Comparison of ENCODE assay signal across 14 cellular contexts in the genomic region with DNA sequence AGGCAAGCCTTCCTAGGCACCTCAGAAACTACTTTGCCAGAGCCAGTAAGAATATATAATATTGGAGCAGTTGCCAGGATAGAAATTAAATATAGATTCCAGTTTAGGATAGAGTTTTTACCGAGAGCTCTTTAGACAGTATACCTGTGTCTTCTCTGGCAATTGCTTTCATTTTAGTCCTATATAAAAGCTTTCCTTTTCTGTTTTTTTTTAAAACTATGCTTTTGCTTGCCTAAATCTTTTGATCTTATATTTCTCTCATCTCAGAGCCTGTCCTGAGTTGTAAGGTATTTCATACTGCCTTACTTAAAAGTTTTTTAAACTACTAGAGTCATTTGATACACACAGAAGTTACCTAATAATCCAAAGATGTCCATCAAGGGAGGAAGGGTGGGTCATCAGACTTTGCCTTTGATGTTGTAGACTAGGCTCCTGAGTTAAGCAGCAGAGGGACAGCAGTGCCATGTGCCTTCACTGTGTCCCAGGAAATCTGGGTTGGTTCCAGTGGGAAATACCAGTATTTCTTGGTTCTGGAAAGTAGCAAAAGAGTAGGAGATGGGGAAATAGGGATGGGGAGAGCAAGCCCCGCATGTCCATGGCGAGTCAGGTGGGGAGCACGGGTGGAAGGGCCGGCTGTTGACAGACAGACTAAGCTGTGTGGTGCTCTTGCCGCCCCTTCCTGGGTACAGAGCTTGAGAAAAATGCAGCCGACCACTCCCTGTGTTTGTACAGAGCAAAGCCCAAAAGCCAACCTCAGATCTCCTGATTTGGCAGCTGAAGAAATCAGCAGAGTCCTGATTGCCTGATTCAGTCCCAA. TPM values are rescaled to one million over a fixed set of nuclear protein-coding genes. Genes with fewer than 3 reads are reported as not detected.
A peak's percentile ranks its signal among the peaks of the same experiment; 100 is the strongest.
DNase-seq lines count a peak whose midpoint lies in the region; ATAC-seq and TF ChIP-seq lines count a peak whose summit lies in the region.
"Had no signal": no experiment of that assay in that cellular context is flagged by ENCODE, and none has a peak within 500 bp of the region (broad histone marks: within the 10 kb centered on the region; RNA-seq: fewer than 3 reads in every experiment).

No MANE protein-coding gene starts in this region.

- H3K79me1 ChIP-seq in mesenchymal stem cell (replicated peaks; ENCODE audit: low read length, poor library complexity, severe bottlenecking) = peaks cover 6% of the 10 kb centered on the region

- intact Hi-C loops in testis (cut with DNase I; ENCODE audit: low total_unique reads) = no loop called here

- H3K4me1 ChIP-seq in mesenchymal stem cell (ENCODE audit: control insufficient read depth, insufficient read depth, low read depth, low read length) (peaks cover 1% of the 10 kb centered on the region), tibial nerve (peaks cover 0 to 25% (median 8%) of the 10 kb centered on the region in 4 donors), testis (peaks cover 12% of the 10 kb centered on the region)

- H3K4me3 Mint-ChIP-seq in activated naive CD4-positive, alpha-beta T cell treated with anti-CD3 and anti-CD28 coated beads, Interleukin-2, amount 50 U/mL, for 24 hours = peak overlapping the region; percentile 68
- H3K4me3 Mint-ChIP-seq in activated T-helper 17 cell treated with anti-CD3 and anti-CD28 coated beads, Interleukin-2, amount 50 U/mL, for 72 hours = peak overlapping the region; percentile 45
- H3K4me3 Mint-ChIP-seq: activated B cell treated with CpG ODN at 0.5 μM for 24 hours, type B pancreatic cell had no signal

- no peak overlapping the region for H2AK5ac ChIP-seq in mesenchymal stem cell (ENCODE audit: low read length, severe bottlenecking)

- no peak for TF ChIP-seq EP300 in tibial nerve (IDR thresholded peaks at IDR 0.05)

- H4K91ac ChIP-seq in mesenchymal stem cell (ENCODE audit: low read length) = no peak overlapping the region

- peak overlapping the region in 1 of 2 experiments; percentile 23 for H3K4me3 ChIP-seq in mesenchymal stem cell (ENCODE audit: insufficient read depth in 1 of 2, low read depth in 1 of 2, low read length in 2 of 2)
- no peak overlapping the region for H3K4me3 ChIP-seq in tibial nerve
- H3K4me3 ChIP-seq in testis = no peak overlapping the region
- no peak overlapping the region for H3K4me3 ChIP-seq in H7 (ENCODE audit: insufficient read depth, low read depth, low read length)

- TF ChIP-seq CTCF in tibial nerve (IDR thresholded peaks at IDR 0.05) (no peak), testis (IDR thresholded peaks at IDR 0.05) (no peak)

- H3K23ac ChIP-seq in mesenchymal stem cell (ENCODE audit: low read length in 2 of 2) = no peak overlapping the region

- H3K4me2 ChIP-seq in mesenchymal stem cell (ENCODE audit: low read length, poor library complexity, severe bottlenecking) = no peak overlapping the region

- H3K9ac ChIP-seq in mesenchymal stem cell (ENCODE audit: low read length) = peak overlapping the region; percentile 67

- no peak overlapping the region for H2AFZ ChIP-seq in mesenchymal stem cell (ENCODE audit: low read depth, low read length)

- no peak overlapping the region for H2BK5ac ChIP-seq in mesenchymal stem cell (ENCODE audit: low read depth, low read length, poor library complexity, severe bottlenecking)

- ATAC-seq in activated T-helper 17 cell treated with anti-CD3 and anti-CD28 coated beads, Interleukin-2, amount 50 U/mL, for 72 hours (replicated peaks) = no peak

- H2BK15ac ChIP-seq in mesenchymal stem cell (ENCODE audit: low read depth, poor library complexity, severe bottlenecking) = no peak overlapping the region

- H3K36me3 ChIP-seq in mesenchymal stem cell (ENCODE audit: control insufficient read depth in 1 of 2, insufficient read depth in 2 of 2, low read depth in 1 of 2, low read length in 2 of 2) = peaks cover 48 to 54% of the 10 kb centered on the region in 2 experiments
- H3K36me3 ChIP-seq in tibial nerve = peaks cover 0 to 69% (median 4%) of the 10 kb centered on the region in 3 donors
- H3K36me3 ChIP-seq in testis (ENCODE audit: low read depth, missing control alignments) = no peaks in the 10 kb centered on the region
- H3K36me3 ChIP-seq in H7 (replicated peaks; ENCODE audit: control insufficient read depth, insufficient read depth, low read length) = peaks cover 17% of the 10 kb centered on the region

- H3K9me3 Mint-ChIP-seq in activated naive CD4-positive, alpha-beta T cell treated with anti-CD3 and anti-CD28 coated beads, Interleukin-2, amount 50 U/mL, for 24 hours = no peaks in the 10 kb centered on the region
- H3K9me3 Mint-ChIP-seq in activated T-helper 17 cell treated with anti-CD3 and anti-CD28 coated beads, Interleukin-2, amount 50 U/mL, for 72 hours = no peaks in the 10 kb centered on the region
- H3K9me3 Mint-ChIP-seq: activated B cell treated with CpG ODN at 0.5 μM for 24 hours, type B pancreatic cell had no signal

- no peak overlapping the region for H4K8ac ChIP-seq in mesenchymal stem cell (ENCODE audit: low read length)

- no peak overlapping the region for H2BK120ac ChIP-seq in mesenchymal stem cell (ENCODE audit: low read depth, low read length)

- H3K27ac ChIP-seq in mesenchymal stem cell (ENCODE audit: low read length, poor library complexity, severe bottlenecking) = no peak overlapping the region
- H3K27ac ChIP-seq in tibial nerve = peak overlapping the region; percentile 37 to 96 (median 83)
- peak overlapping the region in 1 of 2 donors; percentile 70 for H3K27ac ChIP-seq in testis

- peak overlapping the region in 1 of 2 experiments; percentile 68 for H3K4ac ChIP-seq in mesenchymal stem cell (ENCODE audit: low read depth in 1 of 2, low read length in 2 of 2)

- H2BK12ac ChIP-seq in mesenchymal stem cell (ENCODE audit: low read length in 2 of 2) = no peak overlapping the region

- H3K27ac Mint-ChIP-seq in activated naive CD4-positive, alpha-beta T cell treated with anti-CD3 and anti-CD28 coated beads, Interleukin-2, amount 50 U/mL, for 24 hours = peak overlapping the region; percentile 92
- peak overlapping the region; percentile 69 for H3K27ac Mint-ChIP-seq in activated T-helper 17 cell treated with anti-CD3 and anti-CD28 coated beads, Interleukin-2, amount 50 U/mL, for 72 hours
- H3K27ac Mint-ChIP-seq: activated B cell treated with CpG ODN at 0.5 μM for 24 hours, type B pancreatic cell had no signal

- TF ChIP-seq POLR2A in tibial nerve (IDR thresholded peaks at IDR 0.05) (no peak), testis (IDR thresholded peaks at IDR 0.05) (no peak)

- H3K18ac ChIP-seq in mesenchymal stem cell (ENCODE audit: low read depth in 1 of 2, low read length in 2 of 2) = no peak overlapping the region

- DNase-seq in activated naive CD4-positive, alpha-beta T cell (lab: John Stamatoyannopoulos, UW) = no peak
- DNase-seq in mesenchymal stem cell (peak; percentile 20), tibial nerve (ENCODE audit: low spot score in 2 of 2) (no peak), testis (no peak), NCI-H82 (lab: John Stamatoyannopoulos, UW) (no peak), H7 (no peak)
- DNase-seq: activated B cell treated with CpG ODN at 0.5 μM for 24 hours, NCI-H1417 treated with DMSO at 0.1 percent for 48 hours, NCI-H69, SHP77 had no signal

- H3K27me3 ChIP-seq in mesenchymal stem cell (ENCODE audit: control insufficient read depth in 1 of 2, insufficient read depth in 1 of 2, low read length in 2 of 2) = no peaks in the 10 kb centered on the region
- H3K27me3 ChIP-seq in tibial nerve = no peaks in the 10 kb centered on the region
- no peaks in the 10 kb centered on the region for H3K27me3 ChIP-seq in testis
- no peaks in the 10 kb centered on the region for H3K27me3 ChIP-seq in H7 (ENCODE audit: control insufficient read depth, insufficient read depth, low read length)

- no peaks in the 10 kb centered on the region for H3K27me3 Mint-ChIP-seq in activated naive CD4-positive, alpha-beta T cell treated with anti-CD3 and anti-CD28 coated beads, Interleukin-2, amount 50 U/mL, for 24 hours
- H3K27me3 Mint-ChIP-seq in activated T-helper 17 cell treated with anti-CD3 and anti-CD28 coated beads, Interleukin-2, amount 50 U/mL, for 72 hours = no peaks in the 10 kb centered on the region
- H3K27me3 Mint-ChIP-seq: activated B cell treated with CpG ODN at 0.5 μM for 24 hours, type B pancreatic cell had no signal

- H3K9me3 ChIP-seq in mesenchymal stem cell (ENCODE audit: control insufficient read depth, low read length) (no peaks in the 10 kb centered on the region), tibial nerve (no peaks in the 10 kb centered on the region), testis (no peaks in the 10 kb centered on the region)

- WGBS in mesenchymal stem cell = 98% methylated on average over 6 of the region's 7 CpGs
- WGBS in tibial nerve, 2 donors = 65 to 66% methylated on average over 7 of the region's 7 CpGs
- whole genome bisulfite sequencing in testis, 2 donors = 86 to 94% methylated on average over 7 of the region's 7 CpGs

- peaks cover 26% of the 10 kb centered on the region for H3K36me3 Mint-ChIP-seq in activated naive CD4-positive, alpha-beta T cell treated with anti-CD3 and anti-CD28 coated beads, Interleukin-2, amount 50 U/mL, for 24 hours
- peaks cover 64% of the 10 kb centered on the region for H3K36me3 Mint-ChIP-seq in activated T-helper 17 cell treated with anti-CD3 and anti-CD28 coated beads, Interleukin-2, amount 50 U/mL, for 72 hours (ENCODE audit: low read depth)

- H3K14ac ChIP-seq in mesenchymal stem cell (ENCODE audit: low read length in 2 of 2) = no peak overlapping the region

- H3K4me1 Mint-ChIP-seq in activated naive CD4-positive, alpha-beta T cell treated with anti-CD3 and anti-CD28 coated beads, Interleukin-2, amount 50 U/mL, for 24 hours = peaks cover 45% of the 10 kb centered on the region
- H3K4me1 Mint-ChIP-seq in activated T-helper 17 cell treated with anti-CD3 and anti-CD28 coated beads, Interleukin-2, amount 50 U/mL, for 72 hours = peaks cover 13% of the 10 kb centered on the region
- H3K4me1 Mint-ChIP-seq: activated B cell treated with CpG ODN at 0.5 μM for 24 hours had no signal

RNA-seq across cellular contexts. Expression of gene MCAM, which starts 11.2 kb away (rescaled TPM):
- total RNA-seq in activated T-helper 17 cell treated with anti-CD3 and anti-CD28 coated beads, Interleukin-2, amount 50 U/mL, for 72 hours = 10 to 100 TPM in 1 of 2 donors, 1 to 10 TPM in 1; 8.2 to 31.1 TPM
- 80.2 TPM for polyA plus RNA-seq in mesenchymal stem cell (2013, experiment 1 of 2)
- 77.3 TPM for polyA plus RNA-seq in mesenchymal stem cell (2013, experiment 2 of 2)
- 1,000 to 10,000 TPM in 1 of 4 donors, 100 to 1,000 TPM in 3; 612 to 1,198 (median 830) TPM for total RNA-seq in tibial nerve
- 10 to 100 TPM; 39.1 to 45.1 TPM for total RNA-seq in testis
- 43.1 TPM for polyA plus RNA-seq in testis (ENCODE audit: insufficient read depth, low read depth, low replicate concordance)
- 45.5 and 59.3 TPM in 2 replicates for total RNA-seq in H7 (2014; rRNA removed; shearing (Covaris generic))

RNA-seq across cellular contexts. Expression of gene RNF26, which starts 28.6 kb away (rescaled TPM):
- 10 to 100 TPM; 23.7 to 32.6 TPM for total RNA-seq in activated T-helper 17 cell treated with anti-CD3 and anti-CD28 coated beads, Interleukin-2, amount 50 U/mL, for 72 hours
- polyA plus RNA-seq in mesenchymal stem cell (2013, experiment 1 of 2) = 30.2 TPM
- polyA plus RNA-seq in mesenchymal stem cell (2013, experiment 2 of 2) = 30.5 TPM
- total RNA-seq in tibial nerve (10 to 100 TPM; 13.8 to 19.2 (median 15.9) TPM), testis (10 to 100 TPM; 28.2 to 31.0 TPM)
- 37.1 TPM for polyA plus RNA-seq in testis (ENCODE audit: insufficient read depth, low read depth, low replicate concordance)
- 26.4 and 28.9 TPM in 2 replicates for total RNA-seq in H7 (2014; rRNA removed; shearing (Covaris generic))

RNA-seq across cellular contexts. Expression of gene C1QTNF5, which starts 34.9 kb away (rescaled TPM):
- total RNA-seq in activated T-helper 17 cell treated with anti-CD3 and anti-CD28 coated beads, Interleukin-2, amount 50 U/mL, for 72 hours = not detected
- polyA plus RNA-seq in mesenchymal stem cell (2013, experiment 1 of 2) = 25.1 TPM
- polyA plus RNA-seq in mesenchymal stem cell (2013, experiment 2 of 2) = 26.5 TPM
- total RNA-seq in tibial nerve (10 to 100 TPM; 12.5 to 55.2 (median 34.1) TPM), testis (1 to 10 TPM; 4.7 to 5.3 TPM)
- 12.6 TPM for polyA plus RNA-seq in testis (ENCODE audit: insufficient read depth, low read depth, low replicate concordance)
- 2.1 TPM in 2 replicates for total RNA-seq in H7 (2014; rRNA removed; shearing (Covaris generic))
- total RNA-seq: activated B cell treated with CpG ODN at 0.5 μM for 24 hours had no signal

RNA-seq across cellular contexts. Expression of gene MFRP, which starts 40.7 kb away (rescaled TPM):
- not detected for total RNA-seq in activated T-helper 17 cell treated with anti-CD3 and anti-CD28 coated beads, Interleukin-2, amount 50 U/mL, for 72 hours
- not detected for polyA plus RNA-seq in mesenchymal stem cell (2013, experiment 1 of 2)
- not detected for polyA plus RNA-seq in mesenchymal stem cell (2013, experiment 2 of 2)
- total RNA-seq in tibial nerve (under 1 TPM in 1 of 4 donors, not detected in 3; 0.44 TPM), testis (not detected)
- not detected for polyA plus RNA-seq in testis (ENCODE audit: insufficient read depth, low read depth, low replicate concordance)
- not detected in 2 replicates for total RNA-seq in H7 (2014; rRNA removed; shearing (Covaris generic))
- total RNA-seq: activated B cell treated with CpG ODN at 0.5 μM for 24 hours, renal cortical epithelial cell had no signal

Comparison
In these comparisons a context has a peak if more than half of its experiments do, and no peak if none do; other contexts are left out.
1. RNA of gene MCAM, which starts 11.2 kb away (total RNA-seq): 612 to 1,198 TPM in tibial nerve; 45.5 to 59.3 TPM in H7, 39.1 to 45.1 TPM in testis and 8.2 to 31.1 TPM in activated T-helper 17 cell treated with anti-CD3 and anti-CD28 coated beads, Interleukin-2, amount 50 U/mL, for 72 hours; every median in the first group is over 10 times any median in the second.